ENCODE assay signal across 8 cellular contexts in genomic region chr14:99855271-99855670, GRCh38.
"Had no signal": no experiment of that assay in that cellular context is flagged by ENCODE, and none has a peak within 500 bp of the region (broad histone marks: within the 10 kb centered on the region; RNA-seq: fewer than 3 reads in every experiment).

No MANE protein-coding gene starts in this region.

- ATAC-seq: HCT116, HepG2 had no signal

- FAIRE-seq: HepG2 had no signal

- H3K9me3 ChIP-seq: HAP-1 had no signal

- H3K4me3 ChIP-seq: GM23248, HAP-1 had no signal

- H3K4me1 ChIP-seq: HAP-1 had no signal

- DNase-seq: GM23248, GOT3, H7, HFFc6 had no signal

- H3K27ac ChIP-seq: GM23248, HL-60 had no signal
